8 cellular contexts compared by ENCODE assay signal in the genomic region with DNA sequence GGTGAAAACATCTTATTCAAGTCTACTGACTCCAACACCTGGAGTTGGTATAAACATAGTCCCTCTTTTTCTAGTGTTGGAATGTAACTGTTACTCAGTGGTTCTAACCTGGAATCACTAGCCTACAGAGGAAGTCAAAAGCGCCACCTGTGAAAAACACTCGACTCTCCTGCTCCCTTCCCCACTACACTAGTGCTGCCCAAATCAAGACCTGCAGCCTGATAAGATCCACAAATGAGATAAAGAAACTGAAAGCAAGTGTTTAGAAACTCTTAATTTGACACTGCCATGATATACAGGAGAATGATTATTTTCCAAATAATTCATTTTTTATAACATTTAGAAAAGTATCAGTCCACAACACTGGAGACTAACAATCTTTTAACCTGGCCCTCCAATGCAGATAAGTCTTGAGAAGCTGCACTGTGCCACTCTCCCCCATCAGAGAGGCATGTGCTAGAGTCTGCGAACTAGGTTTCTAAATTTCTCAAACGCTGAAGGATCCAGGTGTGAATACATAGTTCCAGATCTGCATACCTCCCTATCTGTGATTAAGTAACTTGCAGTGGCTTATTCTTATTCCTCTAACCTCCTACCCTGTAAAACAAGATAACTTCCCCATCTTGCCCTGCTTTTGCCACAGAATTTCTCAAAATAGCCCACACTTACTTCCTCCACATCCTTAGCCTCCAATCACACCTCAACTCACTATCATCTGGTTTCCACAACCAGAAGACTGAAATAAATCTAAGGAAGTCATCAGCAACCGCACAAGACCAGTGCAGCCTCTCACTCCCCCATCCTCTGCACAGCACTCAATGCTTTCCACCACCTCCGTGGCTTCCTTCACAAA.
DNase-seq lines count a peak whose midpoint lies in the region; ATAC-seq and TF ChIP-seq lines count a peak whose summit lies in the region.

No MANE protein-coding gene starts in this region.

- H2BK12ac ChIP-seq in neuronal stem cell (ENCODE audit: low read length): no peak overlapping the region

- no peak overlapping the region for H2BK15ac ChIP-seq in neuronal stem cell (ENCODE audit: low read length)

- no peak overlapping the region for H3K9ac ChIP-seq in neuronal stem cell (ENCODE audit: low read depth, low read length, poor library complexity)

- H3K27ac ChIP-seq in HL-60 (replicated peaks): no peak overlapping the region
- H3K27ac ChIP-seq in neuronal stem cell (replicated peaks; ENCODE audit: low read length): no peak overlapping the region

- H2AK5ac ChIP-seq in neuronal stem cell (ENCODE audit: low read depth, low read length): no peak overlapping the region

- H3K27me3 Mint-ChIP-seq in central memory CD8-positive, alpha-beta T cell: no peaks in the 10 kb centered on the region

- no peak overlapping the region for H3K18ac ChIP-seq in neuronal stem cell (ENCODE audit: low read length)

- no peak overlapping the region for H2BK120ac ChIP-seq in neuronal stem cell (ENCODE audit: low read depth, low read length)

- ATAC-seq in GM21423 (IDR thresholded peaks at IDR 0.05; ENCODE audit: unreplicated experiment) (peak; percentile 70), HG02970 (IDR thresholded peaks at IDR 0.05; ENCODE audit: low FRiP score, unreplicated experiment) (no peak)
- peak; percentile 84 for ATAC-seq in central memory CD8-positive, alpha-beta T cell (replicated peaks; ENCODE audit: extremely low read depth, poor library complexity, severe bottlenecking)

- H3K4ac ChIP-seq in neuronal stem cell (ENCODE audit: low read length): no peak overlapping the region

- H3K23ac ChIP-seq in neuronal stem cell (ENCODE audit: low read depth, low read length, poor library complexity): no peak overlapping the region

- peak overlapping the region; percentile 77 for H3K27ac Mint-ChIP-seq in central memory CD8-positive, alpha-beta T cell (ENCODE audit: low read depth)

- H4K8ac ChIP-seq in neuronal stem cell (ENCODE audit: low read depth, low read length): no peak overlapping the region

- H3K4me3 Mint-ChIP-seq in central memory CD8-positive, alpha-beta T cell: peak overlapping the region; percentile 60

- no CpG with 5 or more reads among the region's 6 CpGs for WGBS in neuronal stem cell (ENCODE audit: extremely low coverage in 2 of 2, insufficient read length in 2 of 2, insufficient replicate concordance in 1 of 2), 2 donors

- no peak overlapping the region for H2BK5ac ChIP-seq in neuronal stem cell (ENCODE audit: low read length)

- H3K14ac ChIP-seq in neuronal stem cell (ENCODE audit: low read length): no peak overlapping the region

- H3K9me3 Mint-ChIP-seq in central memory CD8-positive, alpha-beta T cell: no peaks in the 10 kb centered on the region

- peak; percentile 22 for DNase-seq in GM12864 (ENCODE audit: low read depth)
- DNase-seq in HL-60 (ENCODE audit: low read depth in 1 of 2, low spot score in 1 of 2): peak; percentile 42 to 79
- DNase-seq in central memory CD8-positive, alpha-beta T cell (ENCODE audit: low spot score in 2 of 2): no peak
- no peak for DNase-seq in NAMALWA (ENCODE audit: low spot score)
- no peak for DNase-seq in neuronal stem cell (ENCODE audit: low spot score)
- DNase-seq in DMS153 (lab: John Stamatoyannopoulos, UW): no peak

- no peaks in the 10 kb centered on the region for H3K4me1 ChIP-seq in neuronal stem cell (ENCODE audit: control insufficient read depth in 2 of 2, insufficient read depth in 1 of 2, low read depth in 1 of 2, low read length in 2 of 2)

- no peak overlapping the region for H2AFZ ChIP-seq in neuronal stem cell (ENCODE audit: low read length)

- H3K4me1 Mint-ChIP-seq in central memory CD8-positive, alpha-beta T cell: peaks cover 27% of the 10 kb centered on the region

- H3K79me1 ChIP-seq in neuronal stem cell (ENCODE audit: low read depth, low read length): no peaks in the 10 kb centered on the region

- no peak overlapping the region for H3K4me2 ChIP-seq in neuronal stem cell (ENCODE audit: insufficient read depth, low read length, poor library complexity, severe bottlenecking)

- H3K4me3 ChIP-seq in GM12864 (ENCODE audit: low read depth, low read length) (no peak overlapping the region), HL-60 (replicated peaks; ENCODE audit: insufficient read depth, low read length) (no peak overlapping the region), neuronal stem cell (ENCODE audit: low read length in 2 of 2) (no peak overlapping the region)

- TF ChIP-seq CTCF in GM12864 (IDR thresholded peaks at IDR 0.05; ENCODE audit: low read depth, low read length, missing control alignments) (no peak), HL-60 (IDR thresholded peaks at IDR 0.05; ENCODE audit: insufficient read depth, low read length) (no peak)

- H3K36me3 Mint-ChIP-seq in central memory CD8-positive, alpha-beta T cell (ENCODE audit: insufficient read depth): peaks cover 6% of the 10 kb centered on the region

- peaks cover 0 to under 1% of the 10 kb centered on the region in 2 donors for H3K36me3 ChIP-seq in neuronal stem cell (replicated peaks in 1 of 2; ENCODE audit: control insufficient read depth in 2 of 2, insufficient read depth in 2 of 2, low read length in 2 of 2)

- peaks cover 3% of the 10 kb centered on the region for H3K27me3 ChIP-seq in HL-60 (ENCODE audit: insufficient read depth, poor library complexity, severe bottlenecking)
- no peaks in the 10 kb centered on the region for H3K27me3 ChIP-seq in neuronal stem cell (ENCODE audit: control insufficient read depth in 3 of 3, insufficient read depth in 3 of 3, low read depth in 1 of 3, low read length in 3 of 3)

- H4K91ac ChIP-seq in neuronal stem cell (ENCODE audit: low read depth, low read length, poor library complexity): no peak overlapping the region

- H3K9me3 ChIP-seq in neuronal stem cell (replicated peaks in 1 of 2; ENCODE audit: control insufficient read depth in 2 of 2, insufficient read depth in 1 of 2, low read depth in 1 of 2, low read length in 2 of 2): no peaks in the 10 kb centered on the region

Comparison
In these comparisons a context has a peak if more than half of its experiments do, and no peak if none do; other contexts are left out.
1. DNase-seq: peak in GM12864 (single experiment) and HL-60 (2 of 2); none in central memory CD8-positive, alpha-beta T cell (0 of 2), NAMALWA (single experiment), neuronal stem cell (single experiment) and DMS153 (single experiment).